Comparison of ENCODE assay signal across 8 cellular contexts in the genomic region with DNA sequence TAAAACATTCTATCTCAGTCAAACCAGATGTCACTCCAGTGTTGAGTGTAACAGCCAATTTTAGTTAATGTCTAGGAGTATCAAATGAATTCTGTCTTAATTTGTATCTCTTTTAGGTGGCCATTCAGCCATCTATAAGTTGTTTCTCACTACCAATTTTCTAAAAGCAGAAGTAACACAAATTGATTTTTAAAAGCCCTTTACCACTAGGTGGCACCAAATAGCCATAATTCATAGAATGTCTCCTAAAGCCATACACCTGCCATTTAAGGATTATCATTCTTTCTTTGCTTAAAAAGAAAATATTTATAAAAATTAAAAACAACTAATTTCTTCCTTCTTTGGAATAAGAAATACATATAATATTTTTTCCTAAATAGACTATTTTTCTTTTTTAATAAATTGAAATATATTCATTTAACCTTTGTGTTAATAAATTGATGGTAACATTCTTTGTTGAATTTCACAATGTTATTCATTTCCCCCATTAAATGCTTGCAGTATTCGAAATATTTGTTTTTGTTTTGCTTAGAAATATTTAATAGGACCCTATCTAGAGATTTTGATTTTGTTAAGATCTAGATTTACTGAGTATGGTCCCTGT.
A peak's percentile ranks its signal among the peaks of the same experiment; 100 is the strongest.
DNase-seq lines count a peak whose midpoint lies in the region; ATAC-seq and TF ChIP-seq lines count a peak whose summit lies in the region.

No MANE protein-coding gene starts in this region.

- TF ChIP-seq CTCF in activated CD8-positive, alpha-beta T cell treated with anti-CD3 and anti-CD28 coated beads for 36 hours (IDR thresholded peaks at IDR 0.05) = peak; percentile 64
- TF ChIP-seq CTCF in thoracic aorta (IDR thresholded peaks at IDR 0.05) = peak; percentile 55

- no peaks in the 10 kb centered on the region for H3K36me3 ChIP-seq in thoracic aorta

- H3K9me3 Mint-ChIP-seq in activated CD8-positive, alpha-beta T cell treated with anti-CD3 and anti-CD28 coated beads for 36 hours = no peaks in the 10 kb centered on the region

- no peak overlapping the region for H3K4me3 Mint-ChIP-seq in activated CD8-positive, alpha-beta T cell treated with anti-CD3 and anti-CD28 coated beads for 36 hours

- CTCF ChIA-PET in activated CD8-positive, alpha-beta T cell treated with anti-CD3 and anti-CD28 coated beads for 36 hours (lab: Charles Lee) = interaction anchor here (0.9 to 1.5 kb wide), 4 partner anchors 10 to 1891 kb away, joined by 3 to 4 read pairs (median 4); no protein-coding TSS in a partner anchor

- DNase-seq in CMK (ENCODE audit: low read depth) (peak; percentile 1), NCI-H2107 treated with DMSO at 0.1 percent for 48 hours (lab: John Stamatoyannopoulos, UW; ENCODE audit: unreplicated experiment) (peak; percentile 54), iPS DF 4.7 (ENCODE audit: extremely low read depth, low spot score) (peak; percentile 7), thoracic aorta (ENCODE audit: low spot score) (no peak)
- no peak for DNase-seq in activated CD8-positive, alpha-beta T cell treated with anti-CD3 and anti-CD28 coated beads for 36 hours
- no peak for DNase-seq in stimulated activated CD4-positive, alpha-beta T cell treated with anti-CD3 and anti-CD28 coated beads, Interleukin-4, amount 100 ng/mL, for 1 hour

- POLR2A ChIA-PET in activated CD8-positive, alpha-beta T cell treated with anti-CD3 and anti-CD28 coated beads for 36 hours (lab: Charles Lee) = no interaction called here

- intact Hi-C loops in activated CD8-positive, alpha-beta T cell treated with anti-CD3 and anti-CD28 coated beads for 36 hours (cut with micrococcal nuclease) = no loop called here

- no peak overlapping the region for H3K27ac ChIP-seq in thoracic aorta

- no peaks in the 10 kb centered on the region for H3K36me3 Mint-ChIP-seq in activated CD8-positive, alpha-beta T cell treated with anti-CD3 and anti-CD28 coated beads for 36 hours (ENCODE audit: low read depth)

- ATAC-seq in GM18873 (IDR thresholded peaks at IDR 0.05; ENCODE audit: low FRiP score, unreplicated experiment) (peak; percentile 75), HG03139 (IDR thresholded peaks at IDR 0.05; ENCODE audit: unreplicated experiment) (peak; percentile 66), thoracic aorta (ENCODE audit: insufficient number of reproducible peaks, low FRiP score, low read depth) (no peak)
- ATAC-seq in activated CD8-positive, alpha-beta T cell treated with anti-CD3 and anti-CD28 coated beads for 36 hours = no peak

- H3K27me3 Mint-ChIP-seq in activated CD8-positive, alpha-beta T cell treated with anti-CD3 and anti-CD28 coated beads for 36 hours = no peaks in the 10 kb centered on the region

- H3K4me1 Mint-ChIP-seq in activated CD8-positive, alpha-beta T cell treated with anti-CD3 and anti-CD28 coated beads for 36 hours (ENCODE audit: low read depth) = no peaks in the 10 kb centered on the region

- no peaks in the 10 kb centered on the region for H3K27me3 ChIP-seq in thoracic aorta (replicated peaks; ENCODE audit: insufficient read depth)

- no peak overlapping the region for H3K27ac Mint-ChIP-seq in activated CD8-positive, alpha-beta T cell treated with anti-CD3 and anti-CD28 coated beads for 36 hours

- H3K4me1 ChIP-seq in thoracic aorta (ENCODE audit: control insufficient read depth in 1 of 2, low read depth in 2 of 2) = no peaks in the 10 kb centered on the region

- H3K4me3 ChIP-seq in thoracic aorta = no peak overlapping the region

- H3K9me3 ChIP-seq in thoracic aorta = no peaks in the 10 kb centered on the region

Comparison
In these comparisons a context has a peak if more than half of its experiments do, and no peak if none do; other contexts are left out.
1. DNase-seq: peak in CMK (single experiment), NCI-H2107 treated with DMSO at 0.1 percent for 48 hours (single experiment) and iPS DF 4.7 (single experiment); none in activated CD8-positive, alpha-beta T cell treated with anti-CD3 and anti-CD28 coated beads for 36 hours (single experiment), thoracic aorta (single experiment) and stimulated activated CD4-positive, alpha-beta T cell treated with anti-CD3 and anti-CD28 coated beads, Interleukin-4, amount 100 ng/mL, for 1 hour (single experiment).
2. ATAC-seq: peak in GM18873 (single experiment) and HG03139 (single experiment); none in activated CD8-positive, alpha-beta T cell treated with anti-CD3 and anti-CD28 coated beads for 36 hours (single experiment) and thoracic aorta (single experiment).